Comparison of ENCODE assay signal across 25 cellular contexts in genomic region chr3:181915556-181915955, GRCh38.
DNase-seq lines count a peak whose midpoint lies in the region; ATAC-seq, FAIRE-seq and TF ChIP-seq lines count a peak whose summit lies in the region.
"Had no signal": no experiment of that assay in that cellular context is flagged by ENCODE, and none has a peak within 500 bp of the region (broad histone marks: within the 10 kb centered on the region; RNA-seq: fewer than 3 reads in every experiment).

No MANE protein-coding gene starts in this region.

- no peaks in the 10 kb centered on the region for H3K27me3 ChIP-seq in mammary epithelial cell (ENCODE audit: insufficient read depth, low read length)
- H3K27me3 ChIP-seq in breast epithelium: no peaks in the 10 kb centered on the region
- no peaks in the 10 kb centered on the region for H3K27me3 ChIP-seq in bronchial epithelial cell (ENCODE audit: control insufficient read depth, insufficient read depth, low read length)
- H3K27me3 ChIP-seq in foreskin keratinocyte: no peaks in the 10 kb centered on the region
- no peaks in the 10 kb centered on the region for H3K27me3 ChIP-seq in prostate gland (replicated peaks; ENCODE audit: insufficient read depth)
- no peaks in the 10 kb centered on the region for H3K27me3 ChIP-seq in pancreas
- H3K27me3 ChIP-seq: BLaER1 treated with 17β-estradiol and CSF1 and Interleukin-3, amounts not matched to agents 10 nM and 100 nM had no signal

- dilution Hi-C loops in mammary epithelial cell (cut with HindIII; ENCODE audit: low sequenced_read_pairs): no loop called here

- no peak overlapping the region for H3K4me2 ChIP-seq in mammary epithelial cell (ENCODE audit: insufficient read depth, low read depth, low read length)
- H3K4me2 ChIP-seq: BLaER1 treated with 17β-estradiol and CSF1 and Interleukin-3, amounts not matched to agents 10 nM and 100 nM; PC-9 had no signal

- FAIRE-seq in bronchial epithelial cell (lab: Jason Lieb, UNC) (no peak), pancreas (lab: Jason Lieb, UNC) (no peak)

- TF ChIP-seq CTCF in mammary epithelial cell (conservative IDR thresholded peaks at IDR 0.05 in 1 of 2, IDR thresholded peaks at IDR 0.05 in 1 of 2; ENCODE audit: extremely low read depth in 1 of 2, insufficient read depth in 1 of 2, low read depth in 1 of 2, low read length in 2 of 2): no peak
- TF ChIP-seq CTCF in breast epithelium (IDR thresholded peaks at IDR 0.05): no peak
- TF ChIP-seq CTCF in bronchial epithelial cell (IDR thresholded peaks at IDR 0.05; ENCODE audit: insufficient read depth, low read length, severe bottlenecking): no peak
- TF ChIP-seq CTCF in foreskin keratinocyte (conservative IDR thresholded peaks at IDR 0.05): no peak
- no peak for TF ChIP-seq CTCF in prostate gland (IDR thresholded peaks at IDR 0.05)
- TF ChIP-seq CTCF in pancreas (IDR thresholded peaks at IDR 0.05): no peak

- H3K9me3 ChIP-seq in mammary epithelial cell (replicated peaks; ENCODE audit: insufficient read depth, low read length) (no peaks in the 10 kb centered on the region), breast epithelium (no peaks in the 10 kb centered on the region), prostate gland (no peaks in the 10 kb centered on the region), pancreas (no peaks in the 10 kb centered on the region)
- H3K9me3 ChIP-seq: BLaER1 treated with 17β-estradiol and CSF1 and Interleukin-3, amounts not matched to agents 10 nM and 100 nM; Caco-2 had no signal

- peaks cover 16% of the 10 kb centered on the region for H3K4me1 ChIP-seq in mammary epithelial cell (ENCODE audit: insufficient read depth, low read length)
- H3K4me1 ChIP-seq in breast epithelium: no peaks in the 10 kb centered on the region
- H3K4me1 ChIP-seq in foreskin keratinocyte: peaks cover 35% of the 10 kb centered on the region
- no peaks in the 10 kb centered on the region for H3K4me1 ChIP-seq in prostate gland (replicated peaks)
- H3K4me1 ChIP-seq in pancreas: no peaks in the 10 kb centered on the region
- H3K4me1 ChIP-seq: Caco-2 had no signal

- TF ChIP-seq POLR2A in breast epithelium (IDR thresholded peaks at IDR 0.05) (no peak), prostate gland (IDR thresholded peaks at IDR 0.05) (no peak)

- BruUV-seq in mammary epithelial cell (replicated peaks; lab: Mats Ljungman, UMichigan): no TSS peak

- H3K36me3 ChIP-seq in mammary epithelial cell (ENCODE audit: insufficient read depth, low read length) (no peaks in the 10 kb centered on the region), breast epithelium (no peaks in the 10 kb centered on the region), bronchial epithelial cell (ENCODE audit: control insufficient read depth, insufficient read depth, low read length) (no peaks in the 10 kb centered on the region), prostate gland (no peaks in the 10 kb centered on the region), pancreas (no peaks in the 10 kb centered on the region)
- H3K36me3 ChIP-seq: BLaER1 treated with 17β-estradiol and CSF1 and Interleukin-3, amounts not matched to agents 10 nM and 100 nM had no signal

- ATAC-seq in foreskin keratinocyte: peak; percentile 7
- no peak for ATAC-seq in GM18498 (IDR thresholded peaks at IDR 0.05; ENCODE audit: unreplicated experiment)
- no peak for ATAC-seq in pancreas
- ATAC-seq: HCT116, SK-N-SH treated with all-trans-retinoic acid at 6 μM for 48 hours had no signal

- no peak overlapping the region for H3K9ac ChIP-seq in mammary epithelial cell (ENCODE audit: insufficient read depth, low read length)
- H3K9ac ChIP-seq: BLaER1 treated with 17β-estradiol and CSF1 and Interleukin-3, amounts not matched to agents 10 nM and 100 nM had no signal

- intact Hi-C loops in mammary epithelial cell (cut with micrococcal nuclease): no loop called here
- intact Hi-C loops in breast epithelium (cut with DNase I; ENCODE audit: low total_unique reads): no loop called here
- intact Hi-C loops in prostate gland (cut with DNase I): no loop called here
- intact Hi-C loops in pancreas (cut with DNase I): no loop called here

- 44% methylated on average over 6 of the region's 6 CpGs for WGBS in mammary epithelial cell (ENCODE audit: low coverage, missing lambda C conversion rate)
- WGBS in prostate gland: 21% methylated on average over 6 of the region's 6 CpGs
- WGBS in pancreas, 2 donors: 30 to 44% methylated on average over 6 of the region's 6 CpGs

- H2AFZ ChIP-seq in mammary epithelial cell (ENCODE audit: low read depth, low read length): peak overlapping the region; percentile 26
- H2AFZ ChIP-seq: PC-9 had no signal

- H3K4me3 ChIP-seq in mammary epithelial cell (replicated peaks in 1 of 3; ENCODE audit: insufficient read depth in 1 of 3, low read depth in 2 of 3, low read length in 3 of 3) (no peak overlapping the region), breast epithelium (no peak overlapping the region), bronchial epithelial cell (ENCODE audit: low read depth, low read length) (no peak overlapping the region), prostate gland (no peak overlapping the region), pancreas (no peak overlapping the region)
- H3K4me3 ChIP-seq: BLaER1 treated with 17β-estradiol and CSF1 and Interleukin-3, amounts not matched to agents 10 nM and 100 nM; PC-9 had no signal

- DNase-seq in mammary epithelial cell (no peak), breast epithelium (ENCODE audit: low spot score in 2 of 2) (no peak), bronchial epithelial cell (ENCODE audit: low read depth) (peak; percentile 73), foreskin keratinocyte (peak; percentile 28 to 51), prostate gland (ENCODE audit: low spot score) (peak; percentile 13), pancreas (no peak), NCI-H774 (lab: John Stamatoyannopoulos, UW) (no peak)
- DNase-seq: ACHN; Caco-2; CD4-positive, alpha-beta memory T cell; DMS 273 treated with DMSO at 0.1 percent for 48 hours; DMS79 treated with DMSO at 0.1 percent for 48 hours; Kasumi-1; NCI-H1417 treated with DMSO at 0.1 percent for 48 hours; NCI-H187 treated with DMSO at 0.1 percent for 48 hours; NCI-H226; NCI-H524; PC-9; RPMI8226; SIG-M5 had no signal

- H4K20me1 ChIP-seq in mammary epithelial cell (ENCODE audit: insufficient read depth, low read length): no peaks in the 10 kb centered on the region
- H4K20me1 ChIP-seq: BLaER1 treated with 17β-estradiol and CSF1 and Interleukin-3, amounts not matched to agents 10 nM and 100 nM had no signal

- no peak overlapping the region for H3K27ac ChIP-seq in mammary epithelial cell (ENCODE audit: insufficient read depth, low read depth, low read length)
- H3K27ac ChIP-seq in breast epithelium: no peak overlapping the region
- peak overlapping the region; percentile 0 for H3K27ac ChIP-seq in foreskin keratinocyte
- no peak overlapping the region for H3K27ac ChIP-seq in prostate gland
- no peak overlapping the region for H3K27ac ChIP-seq in pancreas
- H3K27ac ChIP-seq: 22Rv1; BLaER1 treated with 17β-estradiol and CSF1 and Interleukin-3, amounts not matched to agents 10 nM and 100 nM; PC-9 had no signal

- CTCF ChIA-PET in mammary epithelial cell (lab: Charles Lee; ENCODE audit: low non-redundant PET): no interaction called here

- no peaks in the 10 kb centered on the region for H3K79me2 ChIP-seq in mammary epithelial cell (ENCODE audit: insufficient read depth, low read length)

- in situ Hi-C loops in mammary epithelial cell (cut with MboI; ENCODE audit: low sequenced_read_pairs in 2 of 2): no loop called here

Comparison
In these comparisons a context has a peak if more than half of its experiments do, and no peak if none do; other contexts are left out.
1. DNase-seq: peak in bronchial epithelial cell (single experiment), foreskin keratinocyte (2 of 2) and prostate gland (single experiment); none in mammary epithelial cell (single experiment), breast epithelium (0 of 2), pancreas (0 of 6) and NCI-H774 (single experiment).